Comparison of ENCODE assay signal across 8 cellular contexts in the genomic region with DNA sequence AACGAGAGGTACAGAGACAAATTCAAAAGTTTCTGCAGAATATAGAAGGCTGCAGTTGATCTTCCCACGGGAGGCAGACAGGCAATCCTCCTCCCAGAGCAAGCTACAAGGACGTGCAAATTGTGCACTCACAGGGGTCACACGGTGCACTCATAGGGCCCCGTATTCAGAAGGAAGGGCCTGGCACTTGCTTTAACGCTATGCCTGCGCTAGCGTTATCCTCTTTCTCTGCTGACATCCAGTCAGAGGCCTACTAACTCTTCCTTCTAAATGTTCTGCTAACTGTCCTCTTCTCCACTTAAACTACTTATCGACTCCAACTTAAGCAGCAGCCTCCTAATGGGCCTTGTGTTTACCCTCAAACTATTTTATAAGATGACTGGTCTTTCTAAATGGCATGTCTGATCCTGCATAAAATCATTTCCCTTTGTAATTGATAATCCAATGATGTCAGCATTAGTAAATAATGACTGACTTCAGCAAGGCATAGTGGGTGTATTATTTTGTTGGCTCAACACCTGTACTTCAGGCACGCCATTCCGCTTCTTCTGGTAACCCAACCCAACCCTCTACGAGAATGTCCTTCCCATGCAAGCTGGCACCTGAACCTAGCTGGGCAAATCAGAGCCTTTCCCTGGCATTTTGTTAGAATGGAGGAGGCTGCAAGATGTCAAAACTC. TPM values are rescaled to one million over a fixed set of nuclear protein-coding genes. Genes with fewer than 3 reads are reported as not detected.
DNase-seq lines count a peak whose midpoint lies in the region; ATAC-seq and TF ChIP-seq lines count a peak whose summit lies in the region.

No MANE protein-coding gene starts in this region.

- peaks cover 33% of the 10 kb centered on the region for H3K4me1 ChIP-seq in Karpas-422 (ENCODE audit: low read length)
- H3K4me1 ChIP-seq in hepatocyte (ENCODE audit: insufficient read depth) = peaks cover 30% of the 10 kb centered on the region

- 71% methylated on average over 12 of the region's 12 CpGs for WGBS in hepatocyte (ENCODE audit: low lambda C conversion rate, missing lambda C conversion rate)

- TF ChIP-seq CTCF in hepatocyte (IDR thresholded peaks at IDR 0.05; ENCODE audit: poor library complexity) = no peak

- peak overlapping the region; percentile 1 for H3K4me3 Mint-ChIP-seq in activated CD8-positive, alpha-beta T cell treated with anti-CD3 and anti-CD28 coated beads, Interleukin-2, amount 10 ng/mL, durations not matched to agents 7 days and 5 days
- peak overlapping the region; percentile 73 to 89 for H3K4me3 Mint-ChIP-seq in stimulated activated naive B cell treated with anti-CD40 and anti-IgM and Interleukin-4, amounts not matched to agents 10 μg/mL and 1 μg/mL and 100 μg/mL, for 72 hours

- no peak for ATAC-seq in activated CD8-positive, alpha-beta T cell treated with anti-CD3 and anti-CD28 coated beads, Interleukin-2, amount 10 ng/mL, durations not matched to agents 7 days and 5 days
- no peak for ATAC-seq in stimulated activated naive B cell treated with anti-CD40 and anti-IgM and Interleukin-4, amounts not matched to agents 10 μg/mL and 1 μg/mL and 100 μg/mL, for 72 hours (replicated peaks)
- ATAC-seq in GM18517 (IDR thresholded peaks at IDR 0.05; ENCODE audit: unreplicated experiment) (no peak), HG03108 (IDR thresholded peaks at IDR 0.05; ENCODE audit: unreplicated experiment) (no peak), GM21723 (IDR thresholded peaks at IDR 0.05; ENCODE audit: unreplicated experiment) (no peak)

- H3K27me3 Mint-ChIP-seq in activated CD8-positive, alpha-beta T cell treated with anti-CD3 and anti-CD28 coated beads, Interleukin-2, amount 10 ng/mL, durations not matched to agents 7 days and 5 days (ENCODE audit: low read depth) = no peaks in the 10 kb centered on the region
- H3K27me3 Mint-ChIP-seq in stimulated activated naive B cell treated with anti-CD40 and anti-IgM and Interleukin-4, amounts not matched to agents 10 μg/mL and 1 μg/mL and 100 μg/mL, for 72 hours = no peaks in the 10 kb centered on the region

- H3K9me3 Mint-ChIP-seq in activated CD8-positive, alpha-beta T cell treated with anti-CD3 and anti-CD28 coated beads, Interleukin-2, amount 10 ng/mL, durations not matched to agents 7 days and 5 days (ENCODE audit: insufficient read depth) = peaks cover 6% of the 10 kb centered on the region
- H3K9me3 Mint-ChIP-seq in stimulated activated naive B cell treated with anti-CD40 and anti-IgM and Interleukin-4, amounts not matched to agents 10 μg/mL and 1 μg/mL and 100 μg/mL, for 72 hours = peaks cover 2 to 4% of the 10 kb centered on the region in 2 donors

- no peak overlapping the region for H3K27ac Mint-ChIP-seq in activated CD8-positive, alpha-beta T cell treated with anti-CD3 and anti-CD28 coated beads, Interleukin-2, amount 10 ng/mL, durations not matched to agents 7 days and 5 days
- H3K27ac Mint-ChIP-seq in stimulated activated naive B cell treated with anti-CD40 and anti-IgM and Interleukin-4, amounts not matched to agents 10 μg/mL and 1 μg/mL and 100 μg/mL, for 72 hours = peak overlapping the region; percentile 53

- H3K27me3 ChIP-seq in Karpas-422 (ENCODE audit: low read length) (no peaks in the 10 kb centered on the region), hepatocyte (no peaks in the 10 kb centered on the region)

- DNase-seq in Karpas-422 (no peak), hepatocyte (ENCODE audit: low spot score) (no peak), kidney glomerular epithelial cell (lab: John Stamatoyannopoulos, UW) (no peak)
- DNase-seq in activated CD8-positive, alpha-beta T cell treated with anti-CD3 and anti-CD28 coated beads, Interleukin-2, amount 10 ng/mL, durations not matched to agents 7 days and 5 days = no peak
- no peak for DNase-seq in stimulated activated naive B cell treated with anti-CD40 and anti-IgM and Interleukin-4, amounts not matched to agents 10 μg/mL and 1 μg/mL and 100 μg/mL, for 72 hours

- peak overlapping the region; percentile 86 for H3K4me3 ChIP-seq in Karpas-422 (ENCODE audit: low read length)
- H3K4me3 ChIP-seq in hepatocyte = peak overlapping the region; percentile 87

- H3K27ac ChIP-seq in Karpas-422 (ENCODE audit: low read length) = no peak overlapping the region
- peak overlapping the region; percentile 95 for H3K27ac ChIP-seq in hepatocyte

- H3K79me2 ChIP-seq in Karpas-422 (ENCODE audit: low read length) (peaks cover 71% of the 10 kb centered on the region), hepatocyte (peaks cover 70% of the 10 kb centered on the region)

- H3K4me2 ChIP-seq in Karpas-422 (ENCODE audit: low read depth, low read length, poor library complexity, severe bottlenecking) (peak overlapping the region; percentile 76), hepatocyte (peak overlapping the region; percentile 87)

- H3K36me3 Mint-ChIP-seq in activated CD8-positive, alpha-beta T cell treated with anti-CD3 and anti-CD28 coated beads, Interleukin-2, amount 10 ng/mL, durations not matched to agents 7 days and 5 days (ENCODE audit: low read depth) = peaks cover 31% of the 10 kb centered on the region
- H3K36me3 Mint-ChIP-seq in stimulated activated naive B cell treated with anti-CD40 and anti-IgM and Interleukin-4, amounts not matched to agents 10 μg/mL and 1 μg/mL and 100 μg/mL, for 72 hours = peaks cover 29 to 54% of the 10 kb centered on the region in 2 donors

- H3K9ac ChIP-seq in Karpas-422 (ENCODE audit: low read length) = peak overlapping the region; percentile 80

- POLR2A ChIA-PET in activated CD8-positive, alpha-beta T cell treated with anti-CD3 and anti-CD28 coated beads, Interleukin-2, amount 10 ng/mL, durations not matched to agents 7 days and 5 days (lab: Charles Lee) = no interaction called here

- H3K9me3 ChIP-seq in Karpas-422 (ENCODE audit: low read length) (no peaks in the 10 kb centered on the region), hepatocyte (ENCODE audit: low read depth) (no peaks in the 10 kb centered on the region)

- H3K4me1 Mint-ChIP-seq in activated CD8-positive, alpha-beta T cell treated with anti-CD3 and anti-CD28 coated beads, Interleukin-2, amount 10 ng/mL, durations not matched to agents 7 days and 5 days (ENCODE audit: low read depth) = peaks cover 53% of the 10 kb centered on the region
- H3K4me1 Mint-ChIP-seq in stimulated activated naive B cell treated with anti-CD40 and anti-IgM and Interleukin-4, amounts not matched to agents 10 μg/mL and 1 μg/mL and 100 μg/mL, for 72 hours = peaks cover 53 to 74% of the 10 kb centered on the region in 2 donors

- CTCF ChIA-PET in activated CD8-positive, alpha-beta T cell treated with anti-CD3 and anti-CD28 coated beads, Interleukin-2, amount 10 ng/mL, durations not matched to agents 7 days and 5 days (lab: Charles Lee) = interaction anchor here (0.8 to 1.7 kb wide), 3 partner anchors 45 to 123 kb away, joined by 3 to 8 read pairs (median 3); no protein-coding TSS in a partner anchor

- H4K20me1 ChIP-seq in Karpas-422 (ENCODE audit: insufficient read depth, low read depth, low read length) = no peaks in the 10 kb centered on the region; the same call in 1 of the 2 replicates
- peaks cover 61% of the 10 kb centered on the region for H4K20me1 ChIP-seq in hepatocyte (ENCODE audit: insufficient read depth, poor library complexity, severe bottlenecking)

- H3K36me3 ChIP-seq in Karpas-422 (ENCODE audit: insufficient read depth, low read length) (peaks cover 20% of the 10 kb centered on the region), hepatocyte (replicated peaks; ENCODE audit: insufficient read depth, low read depth) (no peaks in the 10 kb centered on the region)

- no peaks in the 10 kb centered on the region for H3K9me2 ChIP-seq in Karpas-422 (replicated peaks; ENCODE audit: insufficient read depth, low read length)
- no peaks in the 10 kb centered on the region for H3K9me2 ChIP-seq in hepatocyte (replicated peaks; ENCODE audit: insufficient read depth)

- H2AFZ ChIP-seq in Karpas-422 (ENCODE audit: low read length) = no peak overlapping the region
- H2AFZ ChIP-seq in hepatocyte = no peak overlapping the region

RNA-seq across cellular contexts. Expression of a gene that starts 2.2 kb away (rescaled TPM):
- total RNA-seq in Karpas-422 (2014; rRNA removed; shearing (Covaris generic); ENCODE audit: low replicate concordance) = 36.0 and 76.9 TPM in 2 replicates
- 10 to 100 TPM; 18.7 to 19.8 TPM for total RNA-seq in activated CD8-positive, alpha-beta T cell treated with anti-CD3 and anti-CD28 coated beads, Interleukin-2, amount 10 ng/mL, durations not matched to agents 7 days and 5 days
- 123 and 127 TPM in 2 replicates for total RNA-seq in hepatocyte
- polyA plus RNA-seq in hepatocyte = 78.8 and 83.6 TPM in 2 replicates

RNA-seq across cellular contexts. Expression of a gene that starts 43.6 kb away (rescaled TPM):
- total RNA-seq in Karpas-422 (2014; rRNA removed; shearing (Covaris generic); ENCODE audit: low replicate concordance) = not detected in 2 replicates
- not detected for total RNA-seq in activated CD8-positive, alpha-beta T cell treated with anti-CD3 and anti-CD28 coated beads, Interleukin-2, amount 10 ng/mL, durations not matched to agents 7 days and 5 days
- not detected in 2 replicates for total RNA-seq in hepatocyte
- not detected in 2 replicates for polyA plus RNA-seq in hepatocyte
